ENCODE assay signal across 9 cellular contexts in the genomic region with DNA sequence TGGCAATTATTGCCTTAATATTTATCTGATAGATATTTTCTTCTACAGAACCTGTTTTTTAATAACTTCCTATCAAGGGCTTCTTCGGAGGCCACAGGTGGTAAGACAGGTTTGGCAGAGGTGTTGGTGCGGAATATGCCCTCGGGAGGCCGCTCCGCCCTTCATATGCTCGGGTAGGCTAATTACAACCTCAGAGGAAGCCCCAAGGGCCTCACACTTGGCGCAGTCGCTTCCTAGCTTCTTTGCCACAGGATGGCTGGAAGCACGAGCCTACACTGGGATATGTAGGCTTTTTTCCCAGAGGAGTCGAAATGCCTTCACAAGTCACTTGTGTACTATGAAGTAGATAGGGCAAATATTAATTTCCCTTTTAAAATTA.
DNase-seq lines count a peak whose midpoint lies in the region; FAIRE-seq and TF ChIP-seq lines count a peak whose summit lies in the region.
"Had no signal": no experiment of that assay in that cellular context is flagged by ENCODE, and none has a peak within 500 bp of the region (broad histone marks: within the 10 kb centered on the region; RNA-seq: fewer than 3 reads in every experiment).

No MANE protein-coding gene starts in this region.

- WGBS in small intestine, 3 donors: 13 to 63% (median 28%) methylated on average over 10 of the region's 10 CpGs

- H3K4me1 Mint-ChIP-seq in CD14-positive monocyte: peaks cover 26% of the 10 kb centered on the region
- H3K4me1 Mint-ChIP-seq in CD8-positive, alpha-beta memory T cell: peaks cover 7 to 16% (median 8%) of the 10 kb centered on the region in 3 donors

- H3K27me3 Mint-ChIP-seq in CD14-positive monocyte (ENCODE audit: low read depth in 3 of 3): no peaks in the 10 kb centered on the region
- H3K27me3 Mint-ChIP-seq in CD8-positive, alpha-beta memory T cell: no peaks in the 10 kb centered on the region

- TF ChIP-seq POLR2A in Peyer's patch (IDR thresholded peaks at IDR 0.05): peak in 1 of 2 donors; percentile 2

- POLR2A ChIA-PET in CD8-positive, alpha-beta memory T cell (lab: Charles Lee): no interaction called here

- no peak overlapping the region for H3K27ac Mint-ChIP-seq in CD14-positive monocyte
- peak overlapping the region in 2 of 8 donors; percentile 50 to 80 for H3K27ac Mint-ChIP-seq in CD8-positive, alpha-beta memory T cell

- H3K4me3 Mint-ChIP-seq in CD14-positive monocyte: no peak overlapping the region
- no peak overlapping the region for H3K4me3 Mint-ChIP-seq in CD8-positive, alpha-beta memory T cell

- FAIRE-seq in small intestine (lab: Jason Lieb, UNC): no peak

- H3K36me3 ChIP-seq in Peyer's patch: no peaks in the 10 kb centered on the region
- no peaks in the 10 kb centered on the region for H3K36me3 ChIP-seq in small intestine (ENCODE audit: control insufficient read depth in 2 of 2, insufficient read depth in 2 of 2, low read length in 2 of 2)
- no peaks in the 10 kb centered on the region for H3K36me3 ChIP-seq in CD8-positive, alpha-beta memory T cell (ENCODE audit: insufficient read depth, low read length)
- H3K36me3 ChIP-seq: cardiac muscle cell, heart left ventricle had no signal

- no peaks in the 10 kb centered on the region for H3K27me3 ChIP-seq in Peyer's patch
- H3K27me3 ChIP-seq in small intestine (ENCODE audit: control insufficient read depth in 2 of 2, insufficient read depth in 2 of 2, low read length in 2 of 2): no peaks in the 10 kb centered on the region
- H3K27me3 ChIP-seq in CD8-positive, alpha-beta memory T cell (ENCODE audit: insufficient read depth, low read length, poor library complexity, severe bottlenecking): no peaks in the 10 kb centered on the region
- H3K27me3 ChIP-seq: cardiac muscle cell, heart left ventricle had no signal

- no peak overlapping the region for H3K4me3 ChIP-seq in Peyer's patch
- no peak overlapping the region for H3K4me3 ChIP-seq in fibroblast of mammary gland (ENCODE audit: control insufficient read depth, low read depth, low read length)
- no peak overlapping the region for H3K4me3 ChIP-seq in small intestine (ENCODE audit: low read depth in 1 of 2, low read length in 2 of 2)
- H3K4me3 ChIP-seq in CD8-positive, alpha-beta memory T cell (ENCODE audit: low read length): no peak overlapping the region
- H3K4me3 ChIP-seq: cardiac muscle cell, heart left ventricle had no signal

- CTCF ChIA-PET in CD8-positive, alpha-beta memory T cell (lab: Charles Lee): interaction anchor here (3.6 kb wide), 1 partner anchor 9 kb away, joined by 30 read pairs; no protein-coding TSS in a partner anchor

- no peaks in the 10 kb centered on the region for H3K36me3 Mint-ChIP-seq in CD14-positive monocyte
- peaks cover 0 to 6% (median 4%) of the 10 kb centered on the region in 3 donors for H3K36me3 Mint-ChIP-seq in CD8-positive, alpha-beta memory T cell

- intact Hi-C loops in CD14-positive monocyte (cut with micrococcal nuclease): no loop called here

- TF ChIP-seq CTCF in Peyer's patch (IDR thresholded peaks at IDR 0.05): peak in 3 of 6 experiments; percentile 42 to 57 (median 43)
- TF ChIP-seq CTCF in fibroblast of mammary gland (conservative IDR thresholded peaks at IDR 0.05; ENCODE audit: control insufficient read depth, insufficient read depth, low read depth, low read length): no peak
- no peak for TF ChIP-seq CTCF in CD14-positive monocyte (IDR thresholded peaks at IDR 0.05)

- H3K9me3 ChIP-seq in Peyer's patch: no peaks in the 10 kb centered on the region
- no peaks in the 10 kb centered on the region for H3K9me3 ChIP-seq in small intestine (ENCODE audit: control insufficient read depth, low read depth)
- no peaks in the 10 kb centered on the region for H3K9me3 ChIP-seq in CD8-positive, alpha-beta memory T cell (ENCODE audit: low read length)

- H3K9me3 Mint-ChIP-seq in CD14-positive monocyte: peaks cover 0 to 10% (median 3%) of the 10 kb centered on the region in 7 donors
- H3K9me3 Mint-ChIP-seq in CD8-positive, alpha-beta memory T cell: no peaks in the 10 kb centered on the region

- DNase-seq in H4 (ENCODE audit: low spot score) (peak; percentile 6), Peyer's patch (peak in 2 of 3 donors; percentile 73 to 81), fibroblast of mammary gland (ENCODE audit: low read depth) (peak; percentile 11), small intestine (peak; percentile 83), CD14-positive monocyte (ENCODE audit: low spot score) (no peak)
- DNase-seq in stimulated activated CD4-positive, alpha-beta T cell treated with anti-CD3 and anti-CD28 coated beads, Interleukin-2, amount 100 ng/mL, for 24 hours: no peak
- DNase-seq in CD8-positive, alpha-beta memory T cell: no peak
- DNase-seq: heart left ventricle had no signal

- H3K4me1 ChIP-seq in Peyer's patch: peaks cover 0 to 11% (median 0%) of the 10 kb centered on the region in 4 donors
- H3K4me1 ChIP-seq in small intestine (ENCODE audit: control insufficient read depth in 2 of 2, insufficient read depth in 1 of 2, low read depth in 1 of 2, low read length in 1 of 2): peaks cover 2 to 5% of the 10 kb centered on the region in 2 donors
- no peaks in the 10 kb centered on the region for H3K4me1 ChIP-seq in CD8-positive, alpha-beta memory T cell (ENCODE audit: insufficient read depth, low read length)

- peak overlapping the region in 2 of 4 donors; percentile 58 to 62 for H3K27ac ChIP-seq in Peyer's patch
- peak overlapping the region; percentile 22 to 88 for H3K27ac ChIP-seq in small intestine (ENCODE audit: low read depth in 1 of 2, low read length in 1 of 2)
- H3K27ac ChIP-seq in CD8-positive, alpha-beta memory T cell (ENCODE audit: low read depth, low read length): no peak overlapping the region
- H3K27ac ChIP-seq: cardiac muscle cell, heart left ventricle had no signal

Comparison
In these comparisons a context has a peak if more than half of its experiments do, and no peak if none do; other contexts are left out.
1. DNase-seq: peak in H4 (single experiment), Peyer's patch (2 of 3), fibroblast of mammary gland (single experiment) and small intestine (single experiment); none in stimulated activated CD4-positive, alpha-beta T cell treated with anti-CD3 and anti-CD28 coated beads, Interleukin-2, amount 100 ng/mL, for 24 hours (0 of 2), CD14-positive monocyte (single experiment) and CD8-positive, alpha-beta memory T cell (0 of 5).